Comparison of ENCODE assay signal across 8 cellular contexts in genomic region chr12:129589503-129589902, GRCh38.
"Had no signal": no experiment of that assay in that cellular context is flagged by ENCODE, and none has a peak within 500 bp of the region (broad histone marks: within the 10 kb centered on the region; RNA-seq: fewer than 3 reads in every experiment).

No MANE protein-coding gene starts in this region.

- H3K27ac ChIP-seq: HL-60 had no signal

- FAIRE-seq: H1, H54, K562 had no signal

- H3K4me3 ChIP-seq: GM23338, K562 had no signal

- DNase-seq: H9, HCEC 1CT, IMR-90 had no signal
